In the genomic region with DNA sequence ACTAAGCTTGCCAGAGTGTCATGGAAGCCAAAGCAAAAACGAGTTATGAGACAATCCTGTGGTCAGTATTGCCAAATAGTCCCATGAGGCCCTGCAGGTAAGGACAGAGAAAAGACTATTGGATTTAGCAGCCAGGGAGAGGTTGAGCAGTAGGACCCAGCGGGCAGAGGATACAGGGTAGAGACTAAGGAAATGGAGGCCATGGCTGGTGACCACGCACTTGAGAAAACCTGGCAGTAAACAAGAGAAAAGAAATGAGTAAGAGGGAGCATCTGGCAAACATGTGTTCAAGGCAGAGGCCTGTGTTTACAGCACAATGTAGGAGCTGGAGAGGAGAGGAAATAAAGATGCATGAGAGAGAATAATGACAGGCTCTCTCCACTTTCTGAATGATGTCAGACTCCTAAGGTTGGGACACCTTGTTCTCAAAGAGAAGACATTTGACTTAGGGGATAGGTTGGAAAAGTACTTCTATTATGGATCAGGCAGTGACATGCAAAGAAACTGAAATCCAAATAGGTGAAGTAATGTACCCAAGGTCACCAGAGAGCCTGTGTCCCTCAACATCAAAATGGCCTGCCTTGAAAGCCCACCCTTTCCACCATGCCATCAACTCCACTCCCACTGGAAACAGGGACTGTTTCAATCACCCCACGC, we compare ENCODE assay signal across 8 cellular contexts. TPM values are rescaled to one million over a fixed set of nuclear protein-coding genes. Genes with fewer than 3 reads are reported as not detected.
DNase-seq lines count a peak whose midpoint lies in the region; ATAC-seq and TF ChIP-seq lines count a peak whose summit lies in the region.

No MANE protein-coding gene starts in this region.

- CTCF ChIA-PET in activated CD8-positive, alpha-beta T cell treated with anti-CD3 and anti-CD28 coated beads for 36 hours (lab: Charles Lee), result interaction anchor here (1.6 to 3.2 kb wide), 2 partner anchors 9 to 16 kb away, joined by 6 to 9 read pairs; partner anchors contain the start of gene CREB3L2
- CTCF ChIA-PET in GM10248 (lab: Yijun Ruan, JAX), result interaction anchor here (1.3 to 22.4 kb wide), 6 partner anchors 9 to 84 kb away, joined by 3 to 494 read pairs (median 12); partner anchors contain the start of gene CREB3L2

- no peaks in the 10 kb centered on the region for H3K9me3 ChIP-seq in tibial nerve

- peak in 1 of 2 donors; percentile 94 for TF ChIP-seq EP300 in tibial nerve (IDR thresholded peaks at IDR 0.05)

- H3K36me3 Mint-ChIP-seq in activated CD8-positive, alpha-beta T cell treated with anti-CD3 and anti-CD28 coated beads for 36 hours (ENCODE audit: low read depth), result peaks cover 14% of the 10 kb centered on the region

- H3K4me3 ChIP-seq in AG10803 (ENCODE audit: low read length) (no peak overlapping the region), tibial nerve (no peak overlapping the region)

- peak overlapping the region; percentile 12 for H3K27ac Mint-ChIP-seq in activated CD8-positive, alpha-beta T cell treated with anti-CD3 and anti-CD28 coated beads for 36 hours

- no peaks in the 10 kb centered on the region for H3K9me3 Mint-ChIP-seq in activated CD8-positive, alpha-beta T cell treated with anti-CD3 and anti-CD28 coated beads for 36 hours

- TF ChIP-seq CTCF in AG10803 (conservative IDR thresholded peaks at IDR 0.05; ENCODE audit: low read length) (no peak), tibial nerve (IDR thresholded peaks at IDR 0.05) (no peak), GM10248 (IDR thresholded peaks at IDR 0.05; ENCODE audit: control extremely low read depth, extremely low read depth, low read depth, missing control alignments) (no peak)
- TF ChIP-seq CTCF in activated CD8-positive, alpha-beta T cell treated with anti-CD3 and anti-CD28 coated beads for 36 hours (IDR thresholded peaks at IDR 0.05), result no peak

- no peaks in the 10 kb centered on the region for H3K27me3 Mint-ChIP-seq in activated CD8-positive, alpha-beta T cell treated with anti-CD3 and anti-CD28 coated beads for 36 hours

- no peaks in the 10 kb centered on the region for H3K27me3 ChIP-seq in tibial nerve

- peak; percentile 100 for DNase-seq in AG10803 (ENCODE audit: low read depth)
- peak; percentile 38 for DNase-seq in activated CD8-positive, alpha-beta T cell treated with anti-CD3 and anti-CD28 coated beads for 36 hours
- peak; percentile 9 for DNase-seq in iPS-NIHi7 (ENCODE audit: extremely low spot score)
- peak; percentile 78 to 90 for DNase-seq in tibial nerve (ENCODE audit: low spot score in 2 of 2)
- no peak for DNase-seq in T-helper 9 cell
- DNase-seq in GM10248 (ENCODE audit: extremely low spot score), result no peak

- intact Hi-C loops in activated CD8-positive, alpha-beta T cell treated with anti-CD3 and anti-CD28 coated beads for 36 hours (cut with micrococcal nuclease), result no loop called here

- peaks cover 0 to 98% (median 80%) of the 10 kb centered on the region in 4 donors for H3K4me1 ChIP-seq in tibial nerve

- peak; percentile 61 for ATAC-seq in GM19023 (IDR thresholded peaks at IDR 0.05; ENCODE audit: unreplicated experiment)
- peak; percentile 64 for ATAC-seq in HG03442 (IDR thresholded peaks at IDR 0.05; ENCODE audit: unreplicated experiment)
- peak; percentile 79 for ATAC-seq in activated CD8-positive, alpha-beta T cell treated with anti-CD3 and anti-CD28 coated beads for 36 hours

- H3K27ac ChIP-seq in tibial nerve, result peak overlapping the region; percentile 16 to 99 (median 84)

- no peaks in the 10 kb centered on the region for H3K36me3 ChIP-seq in tibial nerve

- WGBS in tibial nerve, 2 donors, result 35 to 42% methylated on average over 4 of the region's 4 CpGs

- peaks cover 27% of the 10 kb centered on the region for H3K4me1 Mint-ChIP-seq in activated CD8-positive, alpha-beta T cell treated with anti-CD3 and anti-CD28 coated beads for 36 hours (ENCODE audit: low read depth)

- POLR2A ChIA-PET in activated CD8-positive, alpha-beta T cell treated with anti-CD3 and anti-CD28 coated beads for 36 hours (lab: Charles Lee), result interaction anchor here (0.6 kb wide), 1 partner anchor 69 kb away, joined by 3 read pairs; no protein-coding TSS in a partner anchor
- POLR2A ChIA-PET in GM10248 (lab: Yijun Ruan, JAX), result interaction anchor here (0.5 kb wide), 1 partner anchor 12 kb away, joined by 3 read pairs; no protein-coding TSS in a partner anchor

- TF ChIP-seq POLR2A in tibial nerve (IDR thresholded peaks at IDR 0.05), result no peak

- H3K4me3 Mint-ChIP-seq in activated CD8-positive, alpha-beta T cell treated with anti-CD3 and anti-CD28 coated beads for 36 hours, result no peak overlapping the region

RNA-seq across cellular contexts. Expression of gene CREB3L2, which starts 9.0 kb away (rescaled TPM):
- 10 to 100 TPM; 21.0 to 24.4 TPM for total RNA-seq in activated CD8-positive, alpha-beta T cell treated with anti-CD3 and anti-CD28 coated beads for 36 hours
- total RNA-seq in tibial nerve, result 10 to 100 TPM; 43.5 to 73.0 (median 51.2) TPM

Comparison
In these comparisons a context has a peak if more than half of its experiments do, and no peak if none do; other contexts are left out.
1. DNase-seq: peak in AG10803 (single experiment), activated CD8-positive, alpha-beta T cell treated with anti-CD3 and anti-CD28 coated beads for 36 hours (single experiment), iPS-NIHi7 (single experiment) and tibial nerve (2 of 2); none in T-helper 9 cell (single experiment) and GM10248 (single experiment).
2. Peak in every context shown above with its lines, with median percentiles within 50 percentile points of each other: ATAC-seq.